8 cellular contexts compared by ENCODE assay signal in genomic region chr3:42880601-42881451, GRCh38. TPM values are rescaled to one million over a fixed set of nuclear protein-coding genes. Genes with fewer than 3 reads are reported as not detected.
DNase-seq lines count a peak whose midpoint lies in the region; ATAC-seq, FAIRE-seq and TF ChIP-seq lines count a peak whose summit lies in the region.

No MANE protein-coding gene starts in this region.

- intact Hi-C loops in dendritic cell treated with granulocyte-macrophage colony-stimulating factor and Interleukin-4, amounts not matched to agents 40 ng/mL and 50 ng/mL, for 4 days (cut with micrococcal nuclease): loop anchor here (1.0 kb wide), 2 partner anchors 50 to 101 kb away; no protein-coding TSS in a partner anchor
- intact Hi-C loops in HepG2 (cut with micrococcal nuclease; ENCODE audit: unreplicated experiment): loop anchor here (1.0 to 2.0 kb wide), 3 partner anchors 42 to 100 kb away; no protein-coding TSS in a partner anchor

- H3K9me3 Mint-ChIP-seq in dendritic cell treated with granulocyte-macrophage colony-stimulating factor and Interleukin-4, amounts not matched to agents 40 ng/mL and 50 ng/mL, for 4 days: no peaks in the 10 kb centered on the region

- peak; percentile 42 for FAIRE-seq in HepG2 (lab: Jason Lieb, UNC)

- no peak overlapping the region for H3K27ac ChIP-seq in HepG2 (ENCODE audit: extremely low read length, insufficient read depth, low read length)

- TF ChIP-seq RAD21 in HepG2 (CRISPR knock-in tag; IDR thresholded peaks at IDR 0.05): peak; percentile 99

- H3K4me1 Mint-ChIP-seq in dendritic cell treated with granulocyte-macrophage colony-stimulating factor and Interleukin-4, amounts not matched to agents 40 ng/mL and 50 ng/mL, for 4 days (ENCODE audit: low read depth): peaks cover 12% of the 10 kb centered on the region

- H3K27me3 Mint-ChIP-seq in dendritic cell treated with granulocyte-macrophage colony-stimulating factor and Interleukin-4, amounts not matched to agents 40 ng/mL and 50 ng/mL, for 4 days: peaks cover 19% of the 10 kb centered on the region

- peak; percentile 95 for ATAC-seq in HG03175 (IDR thresholded peaks at IDR 0.05; ENCODE audit: unreplicated experiment)
- ATAC-seq in HepG2: peak; percentile 96

- H3K9ac ChIP-seq in HepG2 (ENCODE audit: insufficient read depth, low read depth, low read length): 0 out of 2 replicates have a peak overlapping the region, but pooled peaks have one; percentile 34

- no peaks in the 10 kb centered on the region for H3K79me2 ChIP-seq in HepG2 (ENCODE audit: insufficient read depth, low read length)

- 56% methylated on average over 18 of the region's 61 CpGs for WGBS in HepG2 (ENCODE audit: low lambda C conversion rate)

- BruUV-seq in HepG2 (replicated peaks; lab: Mats Ljungman, UMichigan): no TSS peak

- peak overlapping the region; percentile 68 for H3K27ac Mint-ChIP-seq in dendritic cell treated with granulocyte-macrophage colony-stimulating factor and Interleukin-4, amounts not matched to agents 40 ng/mL and 50 ng/mL, for 4 days

- H4K20me1 ChIP-seq in HepG2 (ENCODE audit: insufficient read depth, low read length): no peaks in the 10 kb centered on the region

- peak overlapping the region; percentile 79 for H3K4me2 ChIP-seq in HepG2 (ENCODE audit: low read depth, low read length)

- peak; percentile 99 for TF ChIP-seq CTCF in HepG2 (CRISPR knock-in tag; IDR thresholded peaks at IDR 0.05)

- no peaks in the 10 kb centered on the region for H3K36me3 ChIP-seq in HepG2 (replicated peaks in 1 of 2; ENCODE audit: control insufficient read depth in 1 of 2, insufficient read depth in 2 of 2, low read length in 2 of 2)

- no peaks in the 10 kb centered on the region; a peak in 1 of 5 replicates for H3K27me3 ChIP-seq in HepG2 (ENCODE audit: control insufficient read depth in 1 of 2, insufficient read depth in 2 of 2, low read length in 2 of 2)

- H2AFZ ChIP-seq in HepG2 (ENCODE audit: low read length): no peak overlapping the region

- peak overlapping the region in 2 of 3 experiments; percentile 34 to 56; a peak in 3 of 6 replicates for H3K4me3 ChIP-seq in HepG2 (replicated peaks in 1 of 3; ENCODE audit: insufficient read depth in 1 of 3, low read depth in 2 of 3, low read length in 3 of 3)

- POLR2A ChIA-PET in HepG2 (lab: Yijun Ruan, JAX): interaction anchor here (1.0 to 1.5 kb wide), 5 partner anchors 25 to 78 kb away, joined by 4 to 19 read pairs (median 6); partner anchors contain the start of gene HIGD1A

- DNase-seq in AML-193 (lab: John Stamatoyannopoulos, UW): peak; percentile 85 to 88
- DNase-seq in NCI-H446 treated with DMSO at 0.1 percent for 48 hours (lab: John Stamatoyannopoulos, UW): peak; percentile 35
- DNase-seq in activated CD4-positive, alpha-beta T cell treated with anti-CD3 and anti-CD28 coated beads for 4 hours: peak; percentile 81 to 85
- DNase-seq in HepG2 (ENCODE audit: low spot score): peak; percentile 66
- DNase-seq in stimulated activated CD4-positive, alpha-beta T cell treated with anti-CD3 and anti-CD28 coated beads, Interleukin-2, amount 100 ng/mL, for 4 hours (ENCODE audit: low read depth): peak; percentile 81

- CTCF ChIA-PET in HepG2 (lab: Yijun Ruan, JAX; ENCODE audit: low intra/inter-chr PET ratio, low total read pairs): interaction anchor here (1.2 to 6.1 kb wide), 4 partner anchors 36 to 99 kb away, joined by 3 to 79 read pairs (median 10); no protein-coding TSS in a partner anchor

- H3K9me3 ChIP-seq in HepG2 (ENCODE audit: low read length): no peaks in the 10 kb centered on the region

- H3K36me3 Mint-ChIP-seq in dendritic cell treated with granulocyte-macrophage colony-stimulating factor and Interleukin-4, amounts not matched to agents 40 ng/mL and 50 ng/mL, for 4 days (ENCODE audit: low read depth): no peaks in the 10 kb centered on the region

- peak; percentile 47 for TF ChIP-seq POLR2A in GM18951 (IDR thresholded peaks at IDR 0.05; ENCODE audit: extremely low read depth, insufficient read depth, insufficient read length)
- TF ChIP-seq POLR2A in HepG2 (IDR thresholded peaks at IDR 0.05; ENCODE audit: insufficient read depth in 1 of 2, low read depth in 2 of 2, low read length in 2 of 2): no peak

- H3K4me1 ChIP-seq in HepG2 (ENCODE audit: insufficient read depth, low read length): peaks cover 52% of the 10 kb centered on the region

- TF ChIP-seq EP300 in HepG2 (IDR thresholded peaks at IDR 0.05; ENCODE audit: low read depth in 2 of 2, low read length in 2 of 2) (no peak), HepG2 (CRISPR knock-in tag; IDR thresholded peaks at IDR 0.05; ENCODE audit: borderline replicate concordance) (no peak)

- in situ Hi-C loops in GM18951 (cut with MboI; ENCODE audit: low sequenced_read_pairs, unreplicated experiment): no loop called here
- in situ Hi-C loops in HepG2 (cut with HindIII; ENCODE audit: extremely low pct_ligation_motif_present, low pct_unique_long_range_greater_than_20kb): no loop called here

- peak overlapping the region; percentile 73 for H3K4me3 Mint-ChIP-seq in dendritic cell treated with granulocyte-macrophage colony-stimulating factor and Interleukin-4, amounts not matched to agents 40 ng/mL and 50 ng/mL, for 4 days

TF ChIP-seq in HepG2, 621 proteins besides CTCF, POLR2A, EP300 and RAD21 (continues in another document):
- TF ChIP-seq, protein P1, sequence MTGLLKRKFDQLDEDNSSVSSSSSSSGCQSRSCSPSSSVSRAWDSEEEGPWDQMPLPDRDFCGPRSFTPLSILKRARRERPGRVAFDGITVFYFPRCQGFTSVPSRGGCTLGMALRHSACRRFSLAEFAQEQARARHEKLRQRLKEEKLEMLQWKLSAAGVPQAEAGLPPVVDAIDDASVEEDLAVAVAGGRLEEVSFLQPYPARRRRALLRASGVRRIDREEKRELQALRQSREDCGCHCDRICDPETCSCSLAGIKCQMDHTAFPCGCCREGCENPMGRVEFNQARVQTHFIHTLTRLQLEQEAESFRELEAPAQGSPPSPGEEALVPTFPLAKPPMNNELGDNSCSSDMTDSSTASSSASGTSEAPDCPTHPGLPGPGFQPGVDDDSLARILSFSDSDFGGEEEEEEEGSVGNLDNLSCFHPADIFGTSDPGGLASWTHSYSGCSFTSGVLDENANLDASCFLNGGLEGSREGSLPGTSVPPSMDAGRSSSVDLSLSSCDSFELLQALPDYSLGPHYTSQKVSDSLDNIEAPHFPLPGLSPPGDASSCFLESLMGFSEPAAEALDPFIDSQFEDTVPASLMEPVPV (CRISPR knock-in tag; IDR thresholded peaks at IDR 0.05): peak; percentile 78; the same call in 1 of the 2 replicates
- TF ChIP-seq MEF2D (CRISPR knock-in tag; IDR thresholded peaks at IDR 0.05) (0 out of 2 replicates have a peak, but pooled peaks have one; percentile 28), ZFP62 (CRISPR knock-in tag; IDR thresholded peaks at IDR 0.05) (no peak), SOX6 (IDR thresholded peaks at IDR 0.05) (no peak), SOX6 (CRISPR knock-in tag; IDR thresholded peaks at IDR 0.05) (peak; percentile 69)

RNA-seq across cellular contexts. Expression of gene CYP8B1, which starts 5.1 kb away (rescaled TPM):
- 0.58 and 0.90 TPM in 2 replicates for total RNA-seq in HepG2 (2016; rRNA removed; fragmentation: Illumina TruSeq; extraction: Trizol)
- total RNA-seq in HepG2 (2016; cell fraction: cytosol; rRNA removed; fragmentation: Illumina TruSeq; extraction: Trizol; ENCODE audit: low read depth): 0.20 and 0.26 TPM in 2 replicates
- total RNA-seq in HepG2 (2016; cell fraction: insoluble cytoplasmic fraction; rRNA removed; fragmentation: Illumina TruSeq; extraction: Trizol): 0.41 and 0.79 TPM in 2 replicates
- total RNA-seq in HepG2 (2016; cell fraction: membrane; rRNA removed; fragmentation: Illumina TruSeq; extraction: Trizol): 0.25 and 0.41 TPM in 2 replicates
- 1.2 and 1.7 TPM in 2 replicates for total RNA-seq in HepG2 (2016; cell fraction: nucleus; rRNA removed; fragmentation: Illumina TruSeq; extraction: Trizol)
- polyA plus RNA-seq in HepG2 (2011; rRNA removed): 2.0 and 2.8 TPM in 2 replicates
- polyA plus RNA-seq in HepG2 (2011; cell fraction: cytosol; rRNA removed): 1.5 and 2.3 TPM in 2 replicates
- 0.79 and 1.8 TPM in 2 replicates for polyA plus RNA-seq in HepG2 (2011; cell fraction: nucleus; rRNA removed)
- 2.6 and 4.9 TPM in 2 replicates for polyA plus RNA-seq in HepG2 (2012)
- polyA plus RNA-seq in HepG2 (2016; cell fraction: cytosol; fragmentation: Illumina TruSeq; extraction: Trizol; ENCODE audit: low read depth): 0.12 and 0.17 TPM in 2 replicates
- polyA plus RNA-seq in HepG2 (2016; cell fraction: insoluble cytoplasmic fraction; fragmentation: Illumina TruSeq; extraction: Trizol; ENCODE audit: low read depth): 0.52 and 0.73 TPM in 2 replicates
- 0.31 and 0.44 TPM in 2 replicates for polyA plus RNA-seq in HepG2 (2016; cell fraction: membrane; fragmentation: Illumina TruSeq; extraction: Trizol; ENCODE audit: low read depth)
- 1.5 and 2.0 TPM in 2 replicates for polyA plus RNA-seq in HepG2 (2016; cell fraction: nucleus; fragmentation: Illumina TruSeq; extraction: Trizol; ENCODE audit: insufficient read depth, low read depth)
- 4.2 TPM in 1 of 2 replicates, not detected in the other for polyA minus RNA-seq in HepG2 (2011; rRNA and poly(A)+ RNA removed; ENCODE audit: low replicate concordance)
- polyA minus RNA-seq in HepG2 (2011; cell fraction: cytosol; rRNA and poly(A)+ RNA removed): 2.0 and 3.6 TPM in 2 replicates
- 2.4 and 2.6 TPM in 2 replicates for polyA minus RNA-seq in HepG2 (2011; cell fraction: nucleus; rRNA and poly(A)+ RNA removed)

RNA-seq across cellular contexts. Expression of gene ZNF662, which starts 25.1 kb away (rescaled TPM):
- not detected in 2 replicates for total RNA-seq in HepG2 (2016; rRNA removed; fragmentation: Illumina TruSeq; extraction: Trizol)
- not detected in 2 replicates for total RNA-seq in HepG2 (2016; cell fraction: cytosol; rRNA removed; fragmentation: Illumina TruSeq; extraction: Trizol; ENCODE audit: low read depth)
- 0.02 TPM in 1 of 2 replicates, not detected in the other for total RNA-seq in HepG2 (2016; cell fraction: insoluble cytoplasmic fraction; rRNA removed; fragmentation: Illumina TruSeq; extraction: Trizol)
- not detected in 2 replicates for total RNA-seq in HepG2 (2016; cell fraction: membrane; rRNA removed; fragmentation: Illumina TruSeq; extraction: Trizol)
- not detected in 2 replicates for total RNA-seq in HepG2 (2016; cell fraction: nucleus; rRNA removed; fragmentation: Illumina TruSeq; extraction: Trizol)
- polyA plus RNA-seq in HepG2 (2011; rRNA removed): 0.05 TPM in 1 of 2 replicates, not detected in the other
- not detected in 2 replicates for polyA plus RNA-seq in HepG2 (2011; cell fraction: cytosol; rRNA removed)
- not detected in 2 replicates for polyA plus RNA-seq in HepG2 (2011; cell fraction: nucleus; rRNA removed)
- polyA plus RNA-seq in HepG2 (2012): not detected in 2 replicates
- not detected in 2 replicates for polyA plus RNA-seq in HepG2 (2016; cell fraction: cytosol; fragmentation: Illumina TruSeq; extraction: Trizol; ENCODE audit: low read depth)
- polyA plus RNA-seq in HepG2 (2016; cell fraction: insoluble cytoplasmic fraction; fragmentation: Illumina TruSeq; extraction: Trizol; ENCODE audit: low read depth): not detected in 2 replicates
- polyA plus RNA-seq in HepG2 (2016; cell fraction: membrane; fragmentation: Illumina TruSeq; extraction: Trizol; ENCODE audit: low read depth): not detected in 2 replicates
- not detected in 2 replicates for polyA plus RNA-seq in HepG2 (2016; cell fraction: nucleus; fragmentation: Illumina TruSeq; extraction: Trizol; ENCODE audit: insufficient read depth, low read depth)
- polyA minus RNA-seq in HepG2 (2011; rRNA and poly(A)+ RNA removed; ENCODE audit: low replicate concordance): not detected in 2 replicates
- polyA minus RNA-seq in HepG2 (2011; cell fraction: cytosol; rRNA and poly(A)+ RNA removed): not detected in 2 replicates
- 0.26 and 0.50 TPM in 2 replicates for polyA minus RNA-seq in HepG2 (2011; cell fraction: nucleus; rRNA and poly(A)+ RNA removed)

Comparison
In these comparisons a context has a peak if more than half of its experiments do, and no peak if none do; other contexts are left out.
1. DNase-seq: peak in every context shown above with its lines; median percentile 86 in AML-193; 83 in activated CD4-positive, alpha-beta T cell treated with anti-CD3 and anti-CD28 coated beads for 4 hours; 81 in stimulated activated CD4-positive, alpha-beta T cell treated with anti-CD3 and anti-CD28 coated beads, Interleukin-2, amount 100 ng/mL, for 4 hours; 66 in HepG2; 35 in NCI-H446 treated with DMSO at 0.1 percent for 48 hours.